In the genomic region with DNA sequence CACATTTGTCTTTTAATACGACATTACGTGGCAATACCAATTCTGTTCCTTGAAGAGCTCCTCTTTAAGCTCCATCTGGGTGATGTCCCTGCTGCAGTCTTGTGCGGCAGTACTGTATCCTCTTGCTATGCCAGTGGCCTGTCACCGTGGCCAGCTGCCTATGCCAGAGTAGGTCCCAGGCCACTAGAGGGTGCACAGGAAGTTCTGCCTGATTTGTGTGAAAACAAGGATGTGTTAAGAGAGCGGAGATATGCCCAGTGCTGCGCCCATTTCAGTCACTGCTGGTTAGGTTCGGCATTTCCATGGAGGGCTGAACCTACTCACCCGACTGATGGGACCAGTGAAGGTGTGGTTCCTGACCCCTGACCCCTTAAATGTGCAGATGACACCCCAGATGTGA, we compare ENCODE assay signal across 9 cellular contexts. TPM values are rescaled to one million over a fixed set of nuclear protein-coding genes. Genes with fewer than 3 reads are reported as not detected.
DNase-seq lines count a peak whose midpoint lies in the region; ATAC-seq and TF ChIP-seq lines count a peak whose summit lies in the region.
"Had no signal": no experiment of that assay in that cellular context is flagged by ENCODE, and none has a peak within 500 bp of the region (broad histone marks: within the 10 kb centered on the region; RNA-seq: fewer than 3 reads in every experiment).

No MANE protein-coding gene starts in this region.

- peak; percentile 91 for DNase-seq in Ammon's horn (ENCODE audit: low spot score)
- peak; percentile 67 to 83 (median 74) for DNase-seq in body of pancreas
- DNase-seq in lung microvascular endothelial cell (ENCODE audit: low read depth in 2 of 2) = peak; percentile 24 to 69
- no peak for DNase-seq in activated T-cell treated with anti-CD3 and anti-CD28 coated beads, Interleukin-2, amount 50 U/mL, for 24 hours
- DNase-seq in activated gamma-delta T cell treated with Interleukin-2 at 50 U/mL for 16 hours = no peak
- no peak for DNase-seq in DMS79 treated with DMSO at 0.1 percent for 48 hours (lab: John Stamatoyannopoulos, UW)

- TF ChIP-seq CTCF in HEK293 (tag by site-specific recombination; IDR thresholded peaks at IDR 0.05) (peak; percentile 33; the same call in 1 of the 2 replicates), body of pancreas (IDR thresholded peaks at IDR 0.05) (peak in 6 of 7 experiments; percentile 44 to 64 (median 52))

- no peaks in the 10 kb centered on the region for H3K9me3 Mint-ChIP-seq in activated T-cell treated with anti-CD3 and anti-CD28 coated beads, Interleukin-2, amount 50 U/mL, for 24 hours

- ATAC-seq in body of pancreas (peak; percentile 79), HG03159 (IDR thresholded peaks at IDR 0.05; ENCODE audit: unreplicated experiment) (no peak)

- H3K27me3 ChIP-seq in body of pancreas = no peaks in the 10 kb centered on the region

- peaks cover 17% of the 10 kb centered on the region for H3K4me1 Mint-ChIP-seq in activated T-cell treated with anti-CD3 and anti-CD28 coated beads, Interleukin-2, amount 50 U/mL, for 24 hours (ENCODE audit: low read depth)

- H3K4me3 ChIP-seq in HEK293 (ENCODE audit: low read depth, low read length) (no peak overlapping the region), body of pancreas (no peak overlapping the region)

- no peak overlapping the region for H3K4me3 Mint-ChIP-seq in activated T-cell treated with anti-CD3 and anti-CD28 coated beads, Interleukin-2, amount 50 U/mL, for 24 hours

- H3K36me3 Mint-ChIP-seq in activated T-cell treated with anti-CD3 and anti-CD28 coated beads, Interleukin-2, amount 50 U/mL, for 24 hours (ENCODE audit: low read depth) = peaks cover 62% of the 10 kb centered on the region

- no peak overlapping the region for H3K27ac ChIP-seq in HEK293 (ENCODE audit: extremely low read depth, low read depth, low read length)
- no peak overlapping the region for H3K27ac ChIP-seq in body of pancreas
- H3K27ac ChIP-seq: epithelial cell of prostate had no signal

- H3K4me1 ChIP-seq in HEK293 (ENCODE audit: control insufficient read depth, insufficient read depth, low read length) (no peaks in the 10 kb centered on the region), body of pancreas (peaks cover 11% of the 10 kb centered on the region)

- H3K9me3 ChIP-seq in HEK293 (ENCODE audit: control insufficient read depth, insufficient read depth, low read depth, low read length) (no peaks in the 10 kb centered on the region), body of pancreas (no peaks in the 10 kb centered on the region)

- no peak for TF ChIP-seq POLR2A in body of pancreas (IDR thresholded peaks at IDR 0.05)

- WGBS in body of pancreas, 2 donors = 53 to 67% methylated on average over 8 of the region's 8 CpGs

- no peaks in the 10 kb centered on the region for H3K27me3 Mint-ChIP-seq in activated T-cell treated with anti-CD3 and anti-CD28 coated beads, Interleukin-2, amount 50 U/mL, for 24 hours

- intact Hi-C loops in body of pancreas (cut with DNase I) = no loop called here

- peaks cover 0 to 8% of the 10 kb centered on the region in 2 experiments for H3K36me3 ChIP-seq in HEK293 (ENCODE audit: control insufficient read depth in 2 of 2, insufficient read depth in 1 of 2, low read length in 2 of 2)
- no peaks in the 10 kb centered on the region for H3K36me3 ChIP-seq in body of pancreas (replicated peaks in 1 of 2; ENCODE audit: insufficient read depth in 1 of 2, low read depth in 2 of 2)

- CTCF ChIA-PET in HEK293 (lab: Yijun Ruan, JAX) = no interaction called here

- no peak overlapping the region for H3K27ac Mint-ChIP-seq in activated T-cell treated with anti-CD3 and anti-CD28 coated beads, Interleukin-2, amount 50 U/mL, for 24 hours

- POLR2A ChIA-PET in HEK293 (lab: Yijun Ruan, JAX) = interaction anchor here (1.0 kb wide), 1 partner anchor 26 kb away, joined by 3 read pairs; no protein-coding TSS in a partner anchor

TF ChIP-seq in HEK293, 187 proteins besides CTCF, POLR2A, EP300 and RAD21:
- no peak for TF ChIP-seq ZIC2 (tag by site-specific recombination; IDR thresholded peaks at IDR 0.05)
- no peak for TF ChIP-seq MZF1 (tag by site-specific recombination; IDR thresholded peaks at IDR 0.05; ENCODE audit: borderline replicate concordance)
- TF ChIP-seq ZNF768 (tag by site-specific recombination; IDR thresholded peaks at IDR 0.05) = no peak
- no peak for TF ChIP-seq ZNF843 (tag by site-specific recombination; IDR thresholded peaks at IDR 0.05)
- TF ChIP-seq ZBTB21 (tag by site-specific recombination; IDR thresholded peaks at IDR 0.05) = no peak
- no peak for TF ChIP-seq ZNF423 (tag by site-specific recombination; IDR thresholded peaks at IDR 0.05)
- no peak for TF ChIP-seq GLI2 (tag by site-specific recombination; IDR thresholded peaks at IDR 0.05; ENCODE audit: borderline replicate concordance, low read depth)
- TF ChIP-seq ZNF426 (tag by site-specific recombination; IDR thresholded peaks at IDR 0.05) = no peak
- no peak for TF ChIP-seq ZNF501 (tag by site-specific recombination; IDR thresholded peaks at IDR 0.05)
- TF ChIP-seq, protein P1, sequence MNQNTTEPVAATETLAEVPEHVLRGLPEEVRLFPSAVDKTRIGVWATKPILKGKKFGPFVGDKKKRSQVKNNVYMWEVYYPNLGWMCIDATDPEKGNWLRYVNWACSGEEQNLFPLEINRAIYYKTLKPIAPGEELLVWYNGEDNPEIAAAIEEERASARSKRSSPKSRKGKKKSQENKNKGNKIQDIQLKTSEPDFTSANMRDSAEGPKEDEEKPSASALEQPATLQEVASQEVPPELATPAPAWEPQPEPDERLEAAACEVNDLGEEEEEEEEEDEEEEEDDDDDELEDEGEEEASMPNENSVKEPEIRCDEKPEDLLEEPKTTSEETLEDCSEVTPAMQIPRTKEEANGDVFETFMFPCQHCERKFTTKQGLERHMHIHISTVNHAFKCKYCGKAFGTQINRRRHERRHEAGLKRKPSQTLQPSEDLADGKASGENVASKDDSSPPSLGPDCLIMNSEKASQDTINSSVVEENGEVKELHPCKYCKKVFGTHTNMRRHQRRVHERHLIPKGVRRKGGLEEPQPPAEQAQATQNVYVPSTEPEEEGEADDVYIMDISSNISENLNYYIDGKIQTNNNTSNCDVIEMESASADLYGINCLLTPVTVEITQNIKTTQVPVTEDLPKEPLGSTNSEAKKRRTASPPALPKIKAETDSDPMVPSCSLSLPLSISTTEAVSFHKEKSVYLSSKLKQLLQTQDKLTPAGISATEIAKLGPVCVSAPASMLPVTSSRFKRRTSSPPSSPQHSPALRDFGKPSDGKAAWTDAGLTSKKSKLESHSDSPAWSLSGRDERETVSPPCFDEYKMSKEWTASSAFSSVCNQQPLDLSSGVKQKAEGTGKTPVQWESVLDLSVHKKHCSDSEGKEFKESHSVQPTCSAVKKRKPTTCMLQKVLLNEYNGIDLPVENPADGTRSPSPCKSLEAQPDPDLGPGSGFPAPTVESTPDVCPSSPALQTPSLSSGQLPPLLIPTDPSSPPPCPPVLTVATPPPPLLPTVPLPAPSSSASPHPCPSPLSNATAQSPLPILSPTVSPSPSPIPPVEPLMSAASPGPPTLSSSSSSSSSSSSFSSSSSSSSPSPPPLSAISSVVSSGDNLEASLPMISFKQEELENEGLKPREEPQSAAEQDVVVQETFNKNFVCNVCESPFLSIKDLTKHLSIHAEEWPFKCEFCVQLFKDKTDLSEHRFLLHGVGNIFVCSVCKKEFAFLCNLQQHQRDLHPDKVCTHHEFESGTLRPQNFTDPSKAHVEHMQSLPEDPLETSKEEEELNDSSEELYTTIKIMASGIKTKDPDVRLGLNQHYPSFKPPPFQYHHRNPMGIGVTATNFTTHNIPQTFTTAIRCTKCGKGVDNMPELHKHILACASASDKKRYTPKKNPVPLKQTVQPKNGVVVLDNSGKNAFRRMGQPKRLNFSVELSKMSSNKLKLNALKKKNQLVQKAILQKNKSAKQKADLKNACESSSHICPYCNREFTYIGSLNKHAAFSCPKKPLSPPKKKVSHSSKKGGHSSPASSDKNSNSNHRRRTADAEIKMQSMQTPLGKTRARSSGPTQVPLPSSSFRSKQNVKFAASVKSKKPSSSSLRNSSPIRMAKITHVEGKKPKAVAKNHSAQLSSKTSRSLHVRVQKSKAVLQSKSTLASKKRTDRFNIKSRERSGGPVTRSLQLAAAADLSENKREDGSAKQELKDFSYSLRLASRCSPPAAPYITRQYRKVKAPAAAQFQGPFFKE (tag by site-specific recombination; IDR thresholded peaks at IDR 0.05; ENCODE audit: borderline replicate concordance) = no peak
- TF ChIP-seq SP3 (tag by site-specific recombination; IDR thresholded peaks at IDR 0.05) = no peak
- TF ChIP-seq KLF9 (tag by site-specific recombination; IDR thresholded peaks at IDR 0.05; ENCODE audit: low read depth) = no peak
- TF ChIP-seq ZNF391 (tag by site-specific recombination; IDR thresholded peaks at IDR 0.05; ENCODE audit: borderline replicate concordance, low read depth) = no peak

RNA-seq across cellular contexts. Expression of a gene that starts 25.2 kb away (rescaled TPM):
- total RNA-seq in body of pancreas (1 to 10 TPM; 4.3 to 8.0 TPM), lung microvascular endothelial cell (6.8 and 6.9 TPM in 2 replicates)

RNA-seq across cellular contexts. Expression of a gene that starts 26.8 kb away (rescaled TPM):
- total RNA-seq in body of pancreas (10 to 100 TPM; 21.8 to 37.2 TPM), lung microvascular endothelial cell (46.0 and 52.4 TPM in 2 replicates)

Comparison
In these comparisons a context has a peak if more than half of its experiments do, and no peak if none do; other contexts are left out.
1. DNase-seq: peak in Ammon's horn (single experiment), body of pancreas (4 of 4) and lung microvascular endothelial cell (2 of 2); none in activated T-cell treated with anti-CD3 and anti-CD28 coated beads, Interleukin-2, amount 50 U/mL, for 24 hours (single experiment), activated gamma-delta T cell treated with Interleukin-2 at 50 U/mL for 16 hours (single experiment) and DMS79 treated with DMSO at 0.1 percent for 48 hours (single experiment).